24 cellular contexts compared by ENCODE assay signal in genomic region chr5:3214396-3214795, GRCh38.
"Had no signal": no experiment of that assay in that cellular context is flagged by ENCODE, and none has a peak within 500 bp of the region (broad histone marks: within the 10 kb centered on the region; RNA-seq: fewer than 3 reads in every experiment).

No MANE protein-coding gene starts in this region.

- ATAC-seq: naive thymus-derived CD4-positive, alpha-beta T cell; natural killer cell; psoas muscle; right cardiac atrium; right lobe of liver; stimulated activated effector memory CD8-positive, alpha-beta T cell treated with anti-CD3 and anti-CD28 coated beads, Interleukin-12 subunit alpha, Interleukin-12 subunit beta, amount 100 ng/mL, for 72 hours; stimulated activated naive B cell treated with anti-CD40 and anti-IgM and Interleukin-4, amounts not matched to agents 10 μg/mL and 1 μg/mL and 100 μg/mL, for 72 hours; upper lobe of right lung had no signal

- H3K36me3 ChIP-seq: ovary, right lobe of liver, sigmoid colon, suprapubic skin, tibial artery, transverse colon, upper lobe of right lung, uterus had no signal

- H3K4me1 ChIP-seq: parathyroid adenoma, psoas muscle, right lobe of liver, sigmoid colon, suprapubic skin, testis, tibial artery, transverse colon, upper lobe of right lung, uterus had no signal

- DNase-seq: naive thymus-derived CD4-positive, alpha-beta T cell; natural killer cell; occipital lobe; ovary; right cardiac atrium; right lobe of liver; sigmoid colon; small intestine; stimulated activated CD4-positive, alpha-beta T cell treated with anti-CD3 and anti-CD28 coated beads, Interleukin-15, amount 100 ng/mL, for 24 hours; stimulated activated CD4-positive, alpha-beta T cell treated with anti-CD3 and anti-CD28 coated beads, Interleukin-2, amount 100 ng/mL, for 24 hours; stimulated activated CD4-positive, alpha-beta T cell treated with anti-CD3 and anti-CD28 coated beads, Interleukin-2, amount 100 ng/mL, for 48 hours; stimulated activated CD4-positive, alpha-beta T cell treated with anti-CD3 and anti-CD28 coated beads, Interleukin-4, amount 100 ng/mL, for 24 hours; stimulated activated naive B cell treated with anti-CD40 and anti-IgM and Interleukin-4, amounts not matched to agents 10 μg/mL and 1 μg/mL and 100 μg/mL, for 72 hours; stimulated activated naive CD4-positive, alpha-beta T cell treated with Interleukin-2 at 50 U/mL for 16 hours; substantia nigra; testis; tibial artery; transverse colon; upper lobe of right lung; uterus had no signal

- H3K27ac ChIP-seq: ovary, parathyroid adenoma, psoas muscle, right lobe of liver, sigmoid colon, suprapubic skin, testis, tibial artery, transverse colon, upper lobe of right lung, uterus had no signal

- H3K9me3 ChIP-seq: ovary, psoas muscle, right lobe of liver, sigmoid colon, suprapubic skin, testis, tibial artery, transverse colon, upper lobe of right lung, uterus had no signal

- H3K9ac ChIP-seq: parathyroid adenoma had no signal

- H2AFZ ChIP-seq: parathyroid adenoma had no signal

- H3K4me3 ChIP-seq: ovary, psoas muscle, right lobe of liver, sigmoid colon, suprapubic skin, testis, tibial artery, transverse colon, upper lobe of right lung, uterus had no signal

- H3K27me3 ChIP-seq: ovary, right lobe of liver, sigmoid colon, testis, tibial artery, transverse colon, upper lobe of right lung, uterus had no signal

- FAIRE-seq: small intestine had no signal
